Comparison of ENCODE assay signal across 26 cellular contexts in genomic region chr5:171981847-171982246, GRCh38.
"Had no signal": no experiment of that assay in that cellular context is flagged by ENCODE, and none has a peak within 500 bp of the region (broad histone marks: within the 10 kb centered on the region; RNA-seq: fewer than 3 reads in every experiment).

No MANE protein-coding gene starts in this region.

- H3K27me3 ChIP-seq: esophagus squamous epithelium, gastroesophageal sphincter, right lobe of liver, spleen, suprapubic skin, thyroid gland had no signal

- H3K4me3 Mint-ChIP-seq: nephron, type B pancreatic cell had no signal

- H3K9me3 ChIP-seq: thyroid gland had no signal

- FAIRE-seq: endometrium, kidney, urothelium cell line had no signal

- H3K27ac Mint-ChIP-seq: nephron, type B pancreatic cell had no signal

- H3K9me3 Mint-ChIP-seq: type B pancreatic cell had no signal

- H3K4me1 ChIP-seq: suprapubic skin had no signal

- H3K27ac ChIP-seq: epithelial cell of prostate, esophagus squamous epithelium, gastroesophageal sphincter, left ventricle myocardium inferior, lower lobe of right lung, psoas muscle, right lobe of liver, spleen, suprapubic skin, thyroid gland had no signal

- DNase-seq: effector memory CD4-positive, alpha-beta T cell; esophagus squamous epithelium; foreskin fibroblast; glutamatergic neuron; kidney; left cardiac atrium; left ventricle myocardium inferior; lower lobe of right lung; mesenchymal stem cell; midbrain; psoas muscle; retina; right lobe of liver; spleen; stimulated activated CD4-positive, alpha-beta T cell treated with anti-CD3 and anti-CD28 coated beads, Interleukin-15, amount 100 ng/mL, for 24 hours; stimulated activated CD4-positive, alpha-beta T cell treated with anti-CD3 and anti-CD28 coated beads, Interleukin-1b, Interleukin-23, amount 100 ng/mL, for 48 hours; stimulated activated CD4-positive, alpha-beta T cell treated with anti-CD3 and anti-CD28 coated beads, Interleukin-4, amount 100 ng/mL, for 24 hours; stimulated activated naive CD4-positive, alpha-beta T cell treated with Interleukin-2 at 50 U/mL for 16 hours; thyroid gland had no signal

- H3K36me3 ChIP-seq: gastroesophageal sphincter, lower lobe of right lung, right lobe of liver, thyroid gland had no signal

- ATAC-seq: gastroesophageal sphincter, left cardiac atrium, lower lobe of right lung, psoas muscle, right lobe of liver had no signal

- H3K4me3 ChIP-seq: esophagus squamous epithelium, gastroesophageal sphincter, left ventricle myocardium inferior, lower lobe of right lung, psoas muscle, right lobe of liver, spleen, suprapubic skin, thyroid gland had no signal

- H3K27me3 Mint-ChIP-seq: type B pancreatic cell had no signal
